9 cellular contexts compared by ENCODE assay signal in the genomic region with DNA sequence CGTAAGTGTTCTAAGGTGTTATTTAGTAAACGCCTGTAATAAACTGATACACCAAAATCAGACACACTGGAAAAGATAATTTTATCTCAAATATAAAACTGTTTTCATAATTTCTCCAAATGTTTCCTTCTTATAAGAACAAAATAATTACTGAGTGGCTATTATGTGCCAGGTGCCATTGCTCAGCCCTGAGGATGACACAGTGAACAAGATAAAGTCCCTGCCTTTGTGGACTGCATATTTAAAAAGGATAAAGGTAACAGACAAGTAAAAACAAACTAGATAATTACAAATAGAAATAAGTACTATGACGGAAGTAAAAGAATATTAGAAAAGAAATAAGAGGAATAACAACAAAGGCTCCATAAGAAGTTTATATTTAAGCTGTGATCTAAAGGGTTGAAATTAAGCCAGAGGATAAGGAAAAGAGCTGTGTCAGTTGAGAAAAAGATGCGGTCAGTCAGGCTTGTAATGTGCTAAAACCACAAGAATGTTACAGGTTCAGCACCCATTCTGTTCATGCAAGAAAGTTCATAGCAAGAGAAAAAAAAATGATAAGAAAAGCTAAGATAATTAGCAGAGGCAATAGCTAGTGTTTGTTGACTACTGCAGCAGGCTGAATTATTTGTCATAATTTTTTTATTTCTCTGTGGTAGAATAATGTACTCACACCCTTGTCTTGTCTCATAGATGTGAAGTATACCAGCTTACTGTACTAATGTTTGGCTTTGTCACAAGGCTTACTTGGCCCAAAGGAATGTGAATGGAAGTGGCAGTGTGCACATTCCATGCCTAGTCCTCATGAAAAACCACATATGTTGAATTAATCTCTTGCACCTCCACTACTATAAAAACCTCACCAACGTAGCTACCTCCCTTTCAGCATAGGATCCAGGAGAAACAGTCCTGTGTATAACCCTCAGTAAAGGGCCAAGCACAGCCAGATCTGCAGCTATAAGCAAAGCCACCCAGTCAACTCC.
DNase-seq lines count a peak whose midpoint lies in the region; ATAC-seq and TF ChIP-seq lines count a peak whose summit lies in the region.
"Had no signal": no experiment of that assay in that cellular context is flagged by ENCODE, and none has a peak within 500 bp of the region (broad histone marks: within the 10 kb centered on the region; RNA-seq: fewer than 3 reads in every experiment).

No MANE protein-coding gene starts in this region.

- H3K27me3 Mint-ChIP-seq in activated CD4-positive, alpha-beta T cell treated with anti-CD3 and anti-CD28 coated beads for 36 hours: no peaks in the 10 kb centered on the region
- H3K27me3 Mint-ChIP-seq: activated B cell treated with CpG ODN at 0.5 μM for 24 hours had no signal

- peaks cover 2% of the 10 kb centered on the region for H3K36me3 Mint-ChIP-seq in activated CD4-positive, alpha-beta T cell treated with anti-CD3 and anti-CD28 coated beads for 36 hours (ENCODE audit: low read depth)

- H3K4me3 ChIP-seq in astrocyte of the spinal cord (ENCODE audit: low read depth, low read length) (no peak overlapping the region), retinal pigment epithelial cell (ENCODE audit: low read length) (no peak overlapping the region)

- peaks cover 29% of the 10 kb centered on the region for H3K9me3 Mint-ChIP-seq in activated CD4-positive, alpha-beta T cell treated with anti-CD3 and anti-CD28 coated beads for 36 hours (ENCODE audit: low read depth)

- CTCF ChIA-PET in activated CD4-positive, alpha-beta T cell treated with anti-CD3 and anti-CD28 coated beads for 36 hours (lab: Charles Lee): interaction anchor here (0.5 to 0.6 kb wide), 2 partner anchors 12 to 626 kb away, joined by 3 to 4 read pairs; no protein-coding TSS in a partner anchor

- intact Hi-C loops in activated CD4-positive, alpha-beta T cell treated with anti-CD3 and anti-CD28 coated beads for 36 hours (cut with DNase I, micrococcal nuclease): no loop called here

- DNase-seq in astrocyte of the spinal cord (ENCODE audit: low read depth, low spot score): peak; percentile 91
- peak; percentile 97 for DNase-seq in retinal pigment epithelial cell (ENCODE audit: low read depth)
- DNase-seq in activated CD4-positive, alpha-beta T cell treated with anti-CD3 and anti-CD28 coated beads for 36 hours: no peak
- DNase-seq in NCI-H128 (lab: John Stamatoyannopoulos, UW; ENCODE audit: unreplicated experiment): no peak
- DNase-seq in T-helper 1 cell: no peak
- DNase-seq: activated B cell treated with CpG ODN at 0.5 μM for 24 hours, head of caudate nucleus had no signal

- POLR2A ChIA-PET in activated CD4-positive, alpha-beta T cell treated with anti-CD3 and anti-CD28 coated beads for 36 hours (lab: Charles Lee): no interaction called here

- no peak overlapping the region for H3K27ac Mint-ChIP-seq in activated CD4-positive, alpha-beta T cell treated with anti-CD3 and anti-CD28 coated beads for 36 hours
- H3K27ac Mint-ChIP-seq: activated B cell treated with CpG ODN at 0.5 μM for 24 hours had no signal

- TF ChIP-seq CTCF in astrocyte of the spinal cord (IDR thresholded peaks at IDR 0.05; ENCODE audit: low read depth, low read length) (no peak), retinal pigment epithelial cell (conservative IDR thresholded peaks at IDR 0.05; ENCODE audit: low read depth, low read length) (no peak)

- no peak overlapping the region for H3K4me3 Mint-ChIP-seq in activated CD4-positive, alpha-beta T cell treated with anti-CD3 and anti-CD28 coated beads for 36 hours
- H3K4me3 Mint-ChIP-seq: activated B cell treated with CpG ODN at 0.5 μM for 24 hours had no signal

- in situ Hi-C loops in astrocyte of the spinal cord (cut with HindIII; ENCODE audit: low sequenced_read_pairs): no loop called here

- ATAC-seq in GM19395 (IDR thresholded peaks at IDR 0.05; ENCODE audit: unreplicated experiment) (peak; percentile 66), HG03469 (IDR thresholded peaks at IDR 0.05; ENCODE audit: unreplicated experiment) (peak; percentile 61)
- no peak for ATAC-seq in activated CD4-positive, alpha-beta T cell treated with anti-CD3 and anti-CD28 coated beads for 36 hours

- no peaks in the 10 kb centered on the region for H3K4me1 Mint-ChIP-seq in activated CD4-positive, alpha-beta T cell treated with anti-CD3 and anti-CD28 coated beads for 36 hours
- H3K4me1 Mint-ChIP-seq: activated B cell treated with CpG ODN at 0.5 μM for 24 hours had no signal

Comparison
In these comparisons a context has a peak if more than half of its experiments do, and no peak if none do; other contexts are left out.
1. DNase-seq: peak in astrocyte of the spinal cord (single experiment) and retinal pigment epithelial cell (single experiment); none in activated CD4-positive, alpha-beta T cell treated with anti-CD3 and anti-CD28 coated beads for 36 hours (single experiment), NCI-H128 (single experiment) and T-helper 1 cell (0 of 5).